In the genomic region with DNA sequence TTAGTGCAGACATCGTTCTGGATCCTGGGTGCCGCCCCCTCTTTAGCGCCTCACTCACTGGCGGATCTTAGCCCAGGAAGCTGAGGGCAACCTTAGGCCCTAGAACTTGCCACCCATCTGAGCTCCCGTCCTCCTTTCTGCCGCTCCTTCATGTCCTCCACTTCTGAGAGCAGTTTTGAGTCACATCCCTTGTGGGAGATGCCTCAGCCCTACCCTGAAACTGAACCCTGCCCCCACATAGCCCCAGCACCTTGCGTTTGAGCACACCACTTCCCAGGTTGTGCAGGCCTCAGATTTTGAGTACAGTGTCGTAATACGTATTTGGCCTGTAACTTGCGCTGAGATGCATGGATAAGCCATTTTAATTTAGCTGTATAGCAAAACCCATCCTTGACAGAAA, we compare ENCODE assay signal across 7 cellular contexts.
DNase-seq lines count a peak whose midpoint lies in the region; ATAC-seq, FAIRE-seq and TF ChIP-seq lines count a peak whose summit lies in the region.
"Not testable (repeated sequence)": the region's sequence is repeated elsewhere in the genome, so short reads cannot be mapped to it uniquely, and the experiment has no call there.

No MANE protein-coding gene starts in this region.

- FAIRE-seq in H1 (lab: Jason Lieb, UNC) = not testable (repeated sequence)

- not testable (repeated sequence) for H2BK12ac ChIP-seq in H1 (ENCODE audit: low read depth, low read length)

- TF ChIP-seq RAD21 in H1 (IDR thresholded peaks at IDR 0.05 in 1 of 2, conservative IDR thresholded peaks at IDR 0.05 in 1 of 2; ENCODE audit: low read depth in 2 of 2, low read length in 2 of 2) = not testable (repeated sequence)

- not testable (repeated sequence) for H3K4ac ChIP-seq in H1 (replicated peaks; ENCODE audit: insufficient read length, low read depth, low read length)

- H4K8ac ChIP-seq in H1 (ENCODE audit: extremely low read depth, insufficient read depth, low read length) = not testable (repeated sequence)

- peak overlapping the region; percentile 8; the same call in 1 of the 2 replicates for H2AK5ac ChIP-seq in H1 (ENCODE audit: low read depth, low read length)

- H3K14ac ChIP-seq in H1 (ENCODE audit: insufficient read length) = not testable (repeated sequence)

- not testable (repeated sequence) for H3K18ac ChIP-seq in H1 (ENCODE audit: extremely low read depth, low read length)

- H3K4me2 ChIP-seq in GM23338; H1 (ENCODE audit: insufficient read depth in 1 of 2, low read depth in 2 of 2, low read length in 2 of 2); neural progenitor cell: not testable (repeated sequence)

- not testable (repeated sequence) for H3K9me2 ChIP-seq in GM23338 (ENCODE audit: insufficient read depth)

- not testable (repeated sequence) for TF ChIP-seq CTCF in GM23338 (conservative IDR thresholded peaks at IDR 0.05; ENCODE audit: low read depth in 2 of 2); activated CD8-positive, alpha-beta T cell treated with anti-CD3 and anti-CD28 coated beads for 36 hours (IDR thresholded peaks at IDR 0.05); H1 (IDR thresholded peaks at IDR 0.05; ENCODE audit: control extremely low read depth in 1 of 3, insufficient read depth in 1 of 3, low read depth in 1 of 3, low read length in 3 of 3); neural progenitor cell (IDR thresholded peaks at IDR 0.05)

- H4K20me1 ChIP-seq in GM23338 (replicated peaks; ENCODE audit: insufficient read depth); H1 (replicated peaks in 1 of 2; ENCODE audit: control insufficient read depth in 1 of 2, insufficient read depth in 2 of 2, low read length in 2 of 2); neural progenitor cell (ENCODE audit: low read depth): not testable (repeated sequence)

- H3K4me1 ChIP-seq in GM23338 (ENCODE audit: insufficient read depth) (peaks cover 22% of the 10 kb centered on the region; the same call in 1 of the 2 replicates), H1 (replicated peaks in 1 of 4; ENCODE audit: control insufficient read depth in 3 of 4, insufficient read depth in 4 of 4, low read length in 3 of 4) (peaks cover 0 to 11% (median 2%) of the 10 kb centered on the region in 4 experiments; a peak in 1 of 7 replicates), neural progenitor cell (peaks cover 42% of the 10 kb centered on the region)

- CTCF ChIA-PET in activated CD4-positive, alpha-beta T cell treated with anti-CD3 and anti-CD28 coated beads for 36 hours (lab: Charles Lee) = interaction anchor here (2.1 kb wide), 1 partner anchor 12 kb away, joined by 7 read pairs; no protein-coding TSS in a partner anchor
- CTCF ChIA-PET in activated CD8-positive, alpha-beta T cell treated with anti-CD3 and anti-CD28 coated beads for 36 hours (lab: Charles Lee) = interaction anchor here (1.0 kb wide), 1 partner anchor 9 kb away, joined by 3 read pairs; no protein-coding TSS in a partner anchor
- CTCF ChIA-PET in H1 (lab: Charles Lee; ENCODE audit: partially characterized antibody) = interaction anchor here (1.1 to 1.9 kb wide), 6 partner anchors 8 to 338 kb away, joined by 3 to 6 read pairs (median 4); no protein-coding TSS in a partner anchor

- WGBS in H1 (ENCODE audit: extremely low coverage in 1 of 2, insufficient coverage in 1 of 2, insufficient read length in 1 of 2, insufficient replicate concordance in 2 of 2, low coverage in 1 of 2, low lambda C conversion rate in 2 of 2, missing lambda C conversion rate in 1 of 2), 2 experiments = 87% methylated on average over 10 of the region's 10 CpGs; no CpG with 5 or more reads in 1 of the 2 experiments

- not testable (repeated sequence) for H2BK120ac ChIP-seq in H1 (replicated peaks; ENCODE audit: low read depth, low read length)

- H3K36me3 ChIP-seq in GM23338 (ENCODE audit: insufficient read depth); H1 (ENCODE audit: control insufficient read depth in 2 of 4, insufficient read depth in 4 of 4, low read length in 3 of 4); neural progenitor cell: not testable (repeated sequence)

- POLR2A ChIA-PET in activated CD4-positive, alpha-beta T cell treated with anti-CD3 and anti-CD28 coated beads for 36 hours (lab: Charles Lee); H1 (lab: Charles Lee; ENCODE audit: partially characterized antibody): not testable (repeated sequence)
- POLR2A ChIA-PET in activated CD8-positive, alpha-beta T cell treated with anti-CD3 and anti-CD28 coated beads for 36 hours (lab: Charles Lee) = interaction anchor here (0.9 kb wide), 1 partner anchor 173 kb away, joined by 3 read pairs; no protein-coding TSS in a partner anchor

- not testable (repeated sequence) for H3K27ac Mint-ChIP-seq in GM23338; activated CD4-positive, alpha-beta T cell treated with anti-CD3 and anti-CD28 coated beads for 36 hours; activated CD8-positive, alpha-beta T cell treated with anti-CD3 and anti-CD28 coated beads for 36 hours; activated T-helper 17 cell treated with anti-CD3 and anti-CD28 coated beads, Interleukin-2, amount 50 U/mL, for 72 hours; neural progenitor cell

- not testable (repeated sequence) for H3K4me3 ChIP-seq in GM23338; H1 (ENCODE audit: extremely low read depth in 1 of 4, insufficient read depth in 2 of 4, low read depth in 3 of 4, low read length in 4 of 4); neural progenitor cell

- TF ChIP-seq POLR2A in H1 (IDR thresholded peaks at IDR 0.05; ENCODE audit: control extremely low read depth in 1 of 2, low read depth in 2 of 2, low read length in 2 of 2) = not testable (repeated sequence)

- TF ChIP-seq EP300 in H1 (IDR thresholded peaks at IDR 0.05; ENCODE audit: borderline replicate concordance in 1 of 2, low read depth in 2 of 2, low read length in 2 of 2) = not testable (repeated sequence)

- peak overlapping the region; percentile 12; the same call in 1 of the 2 replicates for H2BK5ac ChIP-seq in H1 (ENCODE audit: low read depth, low read length)

- H3K79me2 ChIP-seq in GM23338 (replicated peaks; ENCODE audit: insufficient read depth) (peaks cover 42% of the 10 kb centered on the region), H1 (ENCODE audit: control insufficient read depth in 1 of 2, insufficient read depth in 2 of 2, low read length in 2 of 2) (peaks cover 0 to 31% of the 10 kb centered on the region in 2 experiments; a peak in 3 of 4 replicates), neural progenitor cell (ENCODE audit: low read depth) (peaks cover 49% of the 10 kb centered on the region)

- 0 out of 2 replicates have a peak overlapping the region, but pooled peaks have one; percentile 65 for H3K27ac ChIP-seq in GM23338 (ENCODE audit: low read depth)
- not testable (repeated sequence) for H3K27ac ChIP-seq in H1 (ENCODE audit: low read depth, low read length)
- H3K27ac ChIP-seq in neural progenitor cell = peak overlapping the region; percentile 80

- H2BK20ac ChIP-seq in H1 (ENCODE audit: low read length) = peak overlapping the region; percentile 22; the same call in 1 of the 2 replicates

- DNase-seq in GM23338 (ENCODE audit: low spot score); H1 (ENCODE audit: low read depth in 1 of 2, low spot score in 2 of 2); neural progenitor cell (ENCODE audit: low spot score): not testable (repeated sequence)
- peak; percentile 18 for DNase-seq in activated CD4-positive, alpha-beta T cell treated with anti-CD3 and anti-CD28 coated beads for 36 hours
- peak; percentile 4 for DNase-seq in activated CD8-positive, alpha-beta T cell treated with anti-CD3 and anti-CD28 coated beads for 36 hours
- DNase-seq in stimulated activated CD8-positive, alpha-beta memory T cell treated with anti-CD3 and anti-CD28 coated beads, Interleukin-4, amount 100 ng/mL, for 48 hours = peak; percentile 28

- H3K56ac ChIP-seq in H1 (replicated peaks; ENCODE audit: insufficient read length, low read depth, low read length) = not testable (repeated sequence)

- not testable (repeated sequence) for H3F3A ChIP-seq in GM23338 (replicated peaks; ENCODE audit: low read depth)
- peaks cover 35% of the 10 kb centered on the region for H3F3A ChIP-seq in neural progenitor cell (ENCODE audit: low read depth)

- not testable (repeated sequence) for H3K4me3 Mint-ChIP-seq in GM23338; activated CD4-positive, alpha-beta T cell treated with anti-CD3 and anti-CD28 coated beads for 36 hours; activated CD8-positive, alpha-beta T cell treated with anti-CD3 and anti-CD28 coated beads for 36 hours; neural progenitor cell
- peak overlapping the region; percentile 25 for H3K4me3 Mint-ChIP-seq in activated T-helper 17 cell treated with anti-CD3 and anti-CD28 coated beads, Interleukin-2, amount 50 U/mL, for 72 hours

- H3K36me3 Mint-ChIP-seq in GM23338 (ENCODE audit: low read depth) (peaks cover 47% of the 10 kb centered on the region), neural progenitor cell (peaks cover 28% of the 10 kb centered on the region)
- not testable (repeated sequence) for H3K36me3 Mint-ChIP-seq in activated CD4-positive, alpha-beta T cell treated with anti-CD3 and anti-CD28 coated beads for 36 hours (ENCODE audit: low read depth); activated CD8-positive, alpha-beta T cell treated with anti-CD3 and anti-CD28 coated beads for 36 hours (ENCODE audit: low read depth); activated T-helper 17 cell treated with anti-CD3 and anti-CD28 coated beads, Interleukin-2, amount 50 U/mL, for 72 hours (ENCODE audit: low read depth)

- not testable (repeated sequence) for H2AFZ ChIP-seq in GM23338; H1 (ENCODE audit: low read length); neural progenitor cell (replicated peaks)

- H4K91ac ChIP-seq in H1 (replicated peaks; ENCODE audit: insufficient read length, low read length) = not testable (repeated sequence)

- not testable (repeated sequence) for H3K23ac ChIP-seq in H1 (ENCODE audit: insufficient read length)

- H3K9me3 Mint-ChIP-seq in GM23338; activated CD4-positive, alpha-beta T cell treated with anti-CD3 and anti-CD28 coated beads for 36 hours (ENCODE audit: low read depth); activated T-helper 17 cell treated with anti-CD3 and anti-CD28 coated beads, Interleukin-2, amount 50 U/mL, for 72 hours: not testable (repeated sequence)
- peaks cover 13% of the 10 kb centered on the region for H3K9me3 Mint-ChIP-seq in activated CD8-positive, alpha-beta T cell treated with anti-CD3 and anti-CD28 coated beads for 36 hours
- peaks cover 22% of the 10 kb centered on the region for H3K9me3 Mint-ChIP-seq in neural progenitor cell

- H3K79me1 ChIP-seq in H1 (ENCODE audit: low read depth, low read length) = not testable (repeated sequence)

- H3K4me1 Mint-ChIP-seq in GM23338 = peaks cover 38% of the 10 kb centered on the region
- not testable (repeated sequence) for H3K4me1 Mint-ChIP-seq in activated CD4-positive, alpha-beta T cell treated with anti-CD3 and anti-CD28 coated beads for 36 hours; activated CD8-positive, alpha-beta T cell treated with anti-CD3 and anti-CD28 coated beads for 36 hours (ENCODE audit: low read depth); neural progenitor cell
- H3K4me1 Mint-ChIP-seq in activated T-helper 17 cell treated with anti-CD3 and anti-CD28 coated beads, Interleukin-2, amount 50 U/mL, for 72 hours = peaks cover 17% of the 10 kb centered on the region

- H3K27me3 ChIP-seq in GM23338 (ENCODE audit: insufficient read depth); H1 (replicated peaks in 1 of 4; ENCODE audit: control insufficient read depth in 3 of 4, extremely low read depth in 1 of 4, insufficient read depth in 3 of 4, low read length in 3 of 4); neural progenitor cell: not testable (repeated sequence)

- not testable (repeated sequence) for H3K9me3 ChIP-seq in H1 (ENCODE audit: insufficient read depth in 2 of 2, low read depth in 1 of 2, low read length in 1 of 2); neural progenitor cell (ENCODE audit: low read depth)

- H2BK15ac ChIP-seq in H1 (ENCODE audit: low read length) = 0 out of 2 replicates have a peak overlapping the region, but pooled peaks have one; percentile 20

- H3K9ac ChIP-seq in H1 (replicated peaks in 1 of 4; ENCODE audit: extremely low read depth in 1 of 4, low read depth in 3 of 4, low read length in 3 of 4); neural progenitor cell: not testable (repeated sequence)

- H3K27me3 Mint-ChIP-seq in GM23338 (ENCODE audit: insufficient read depth, low read depth, poor library complexity); activated CD4-positive, alpha-beta T cell treated with anti-CD3 and anti-CD28 coated beads for 36 hours; activated CD8-positive, alpha-beta T cell treated with anti-CD3 and anti-CD28 coated beads for 36 hours; activated T-helper 17 cell treated with anti-CD3 and anti-CD28 coated beads, Interleukin-2, amount 50 U/mL, for 72 hours; neural progenitor cell (ENCODE audit: insufficient read depth, low read depth): not testable (repeated sequence)

- H3K23me2 ChIP-seq in H1 (ENCODE audit: low read depth, low read length) = not testable (repeated sequence)

- peak; percentile 34 for ATAC-seq in GM23338
- ATAC-seq in activated CD4-positive, alpha-beta T cell treated with anti-CD3 and anti-CD28 coated beads for 36 hours = peak; percentile 26
- peak; percentile 51 for ATAC-seq in activated CD8-positive, alpha-beta T cell treated with anti-CD3 and anti-CD28 coated beads for 36 hours
- ATAC-seq in activated T-helper 17 cell treated with anti-CD3 and anti-CD28 coated beads, Interleukin-2, amount 50 U/mL, for 72 hours (replicated peaks) = peak; percentile 99

- H4K5ac ChIP-seq in H1 (ENCODE audit: insufficient read length, low read depth, low read length) = not testable (repeated sequence)

- intact Hi-C loops in activated CD4-positive, alpha-beta T cell treated with anti-CD3 and anti-CD28 coated beads for 36 hours (cut with DNase I, micrococcal nuclease); activated CD8-positive, alpha-beta T cell treated with anti-CD3 and anti-CD28 coated beads for 36 hours (cut with micrococcal nuclease): not testable (repeated sequence)

Comparison
In these comparisons a context has a peak if more than half of its experiments do, and no peak if none do; other contexts are left out.
1. ATAC-seq: peak in every context shown above with its lines; median percentile 99 in activated T-helper 17 cell treated with anti-CD3 and anti-CD28 coated beads, Interleukin-2, amount 50 U/mL, for 72 hours; 51 in activated CD8-positive, alpha-beta T cell treated with anti-CD3 and anti-CD28 coated beads for 36 hours; 34 in GM23338; 26 in activated CD4-positive, alpha-beta T cell treated with anti-CD3 and anti-CD28 coated beads for 36 hours.